In the genomic region with DNA sequence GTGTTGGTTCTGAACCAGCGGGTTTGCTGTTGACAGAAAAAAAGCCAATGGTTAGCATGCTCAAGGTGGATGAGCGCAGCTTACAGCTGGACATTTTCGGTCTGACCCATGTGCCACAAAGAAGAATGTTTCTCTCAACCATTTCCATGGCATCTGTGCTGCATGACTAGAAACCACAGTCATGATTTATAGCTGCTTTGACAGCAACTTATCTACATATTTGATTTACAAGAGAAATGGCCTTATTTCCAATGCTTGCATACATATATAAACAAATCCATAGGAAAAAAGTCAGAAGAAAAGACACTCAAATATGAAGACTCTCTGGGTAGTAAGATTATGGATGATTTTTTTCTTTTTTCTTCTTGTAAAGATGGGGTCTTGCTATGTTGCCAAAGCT, we compare ENCODE assay signal across 1 cellular context.
TF ChIP-seq lines count a peak whose summit lies in the region.

No MANE protein-coding gene starts in this region.

TF ChIP-seq in K562, 482 proteins besides CTCF, POLR2A, EP300 and RAD21:
- TF ChIP-seq, protein P1, sequence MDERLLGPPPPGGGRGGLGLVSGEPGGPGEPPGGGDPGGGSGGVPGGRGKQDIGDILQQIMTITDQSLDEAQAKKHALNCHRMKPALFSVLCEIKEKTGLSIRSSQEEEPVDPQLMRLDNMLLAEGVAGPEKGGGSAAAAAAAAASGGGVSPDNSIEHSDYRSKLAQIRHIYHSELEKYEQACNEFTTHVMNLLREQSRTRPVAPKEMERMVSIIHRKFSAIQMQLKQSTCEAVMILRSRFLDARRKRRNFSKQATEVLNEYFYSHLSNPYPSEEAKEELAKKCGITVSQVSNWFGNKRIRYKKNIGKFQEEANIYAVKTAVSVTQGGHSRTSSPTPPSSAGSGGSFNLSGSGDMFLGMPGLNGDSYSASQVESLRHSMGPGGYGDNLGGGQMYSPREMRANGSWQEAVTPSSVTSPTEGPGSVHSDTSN (CRISPR knock-in tag; IDR thresholded peaks at IDR 0.05; ENCODE audit: low read depth): no peak
- TF ChIP-seq, protein P1 (tag; conservative IDR thresholded peaks at IDR 0.05; ENCODE audit: low read depth): peak; percentile 78
- TF ChIP-seq, protein P2, sequence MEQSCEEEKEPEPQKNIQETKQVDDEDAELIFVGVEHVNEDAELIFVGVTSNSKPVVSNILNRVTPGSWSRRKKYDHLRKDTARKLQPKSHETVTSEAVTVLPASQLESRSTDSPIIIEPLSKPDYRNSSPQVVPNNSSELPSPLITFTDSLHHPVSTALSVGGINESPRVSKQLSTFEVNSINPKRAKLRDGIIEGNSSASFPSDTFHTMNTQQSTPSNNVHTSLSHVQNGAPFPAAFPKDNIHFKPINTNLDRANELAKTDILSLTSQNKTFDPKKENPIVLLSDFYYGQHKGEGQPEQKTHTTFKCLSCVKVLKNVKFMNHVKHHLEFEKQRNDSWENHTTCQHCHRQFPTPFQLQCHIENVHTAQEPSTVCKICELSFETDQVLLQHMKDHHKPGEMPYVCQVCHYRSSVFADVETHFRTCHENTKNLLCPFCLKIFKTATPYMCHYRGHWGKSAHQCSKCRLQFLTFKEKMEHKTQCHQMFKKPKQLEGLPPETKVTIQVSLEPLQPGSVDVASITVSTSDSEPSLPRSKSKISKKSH (CRISPR knock-in tag; IDR thresholded peaks at IDR 0.05): no peak
- peak; percentile 83 for TF ChIP-seq MEIS2 (IDR thresholded peaks at IDR 0.05; ENCODE audit: partially characterized antibody)
- TF ChIP-seq, protein P3, sequence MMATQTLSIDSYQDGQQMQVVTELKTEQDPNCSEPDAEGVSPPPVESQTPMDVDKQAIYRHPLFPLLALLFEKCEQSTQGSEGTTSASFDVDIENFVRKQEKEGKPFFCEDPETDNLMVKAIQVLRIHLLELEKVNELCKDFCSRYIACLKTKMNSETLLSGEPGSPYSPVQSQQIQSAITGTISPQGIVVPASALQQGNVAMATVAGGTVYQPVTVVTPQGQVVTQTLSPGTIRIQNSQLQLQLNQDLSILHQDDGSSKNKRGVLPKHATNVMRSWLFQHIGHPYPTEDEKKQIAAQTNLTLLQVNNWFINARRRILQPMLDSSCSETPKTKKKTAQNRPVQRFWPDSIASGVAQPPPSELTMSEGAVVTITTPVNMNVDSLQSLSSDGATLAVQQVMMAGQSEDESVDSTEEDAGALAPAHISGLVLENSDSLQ (IDR thresholded peaks at IDR 0.05): peak; percentile 64
TF ChIP-seq in K562: peak in this region for 3.
